ENCODE assay signal across 18 cellular contexts in genomic region chr2:127356531-127356930, GRCh38. TPM values are rescaled to one million over a fixed set of nuclear protein-coding genes. Genes with fewer than 3 reads are reported as not detected.
DNase-seq lines count a peak whose midpoint lies in the region; ATAC-seq and TF ChIP-seq lines count a peak whose summit lies in the region.
"Had no signal": no experiment of that assay in that cellular context is flagged by ENCODE, and none has a peak within 500 bp of the region (broad histone marks: within the 10 kb centered on the region; RNA-seq: fewer than 3 reads in every experiment).

No MANE protein-coding gene starts in this region.

- 0 out of 2 replicates have a peak overlapping the region, but pooled peaks have one; percentile 6 for H3K27ac Mint-ChIP-seq in GM23338
- H3K27ac Mint-ChIP-seq: IgD-negative memory B cell had no signal

- H3K79me2 ChIP-seq in GM23338 (replicated peaks; ENCODE audit: insufficient read depth) = peaks cover 66% of the 10 kb centered on the region

- peaks cover 31% of the 10 kb centered on the region for H3K4me1 ChIP-seq in GM23338 (ENCODE audit: insufficient read depth)
- H3K4me1 ChIP-seq in adipocyte (ENCODE audit: control insufficient read depth, insufficient read depth, low read length) = peaks cover 13% of the 10 kb centered on the region

- no peaks in the 10 kb centered on the region; the same call in 1 of the 2 replicates for H4K20me1 ChIP-seq in GM23338 (replicated peaks; ENCODE audit: insufficient read depth)

- DNase-seq in GM23338 (ENCODE audit: low spot score) (no peak), adipocyte (ENCODE audit: low read depth) (peak; percentile 34), fibroblast of peridontal ligament (ENCODE audit: extremely low read depth) (peak; percentile 67), DMS53 treated with DMSO at 0.1 percent for 48 hours (lab: John Stamatoyannopoulos, UW; ENCODE audit: unreplicated experiment) (no peak), NCI-H510A (lab: John Stamatoyannopoulos, UW) (no peak), dorsolateral prefrontal cortex (no peak), RWPE1 (ENCODE audit: low spot score) (no peak)
- DNase-seq: ACHN; AML-193; Caco-2; CD4-positive, alpha-beta T cell; DMS79; GDM1; HCEC 1CT; KBM-7 had no signal

- CTCF ChIA-PET in RWPE1 (lab: Yijun Ruan, JAX) = interaction anchor here (0.6 to 0.9 kb wide), 2 partner anchors 107 to 122 kb away, joined by 3 to 4 read pairs; no protein-coding TSS in a partner anchor

- POLR2A ChIA-PET in RWPE1 (lab: Yijun Ruan, JAX; ENCODE audit: low non-redundant PET) = no interaction called here

- intact Hi-C loops in dorsolateral prefrontal cortex (cut with DNase I) = no loop called here

- no peak overlapping the region for H3K9ac ChIP-seq in adipocyte (ENCODE audit: low read length)

- TF ChIP-seq CTCF in GM23338 (conservative IDR thresholded peaks at IDR 0.05; ENCODE audit: low read depth in 2 of 2) (no peak), dorsolateral prefrontal cortex (IDR thresholded peaks at IDR 0.05 in 54 of 56, conservative IDR thresholded peaks at IDR 0.05 in 2 of 56; ENCODE audit: low read depth in 1 of 56, partially characterized antibody in 56 of 56) (no peak), RWPE1 (conservative IDR thresholded peaks at IDR 0.05; ENCODE audit: low read depth) (no peak)

- H3K27ac ChIP-seq in GM23338 (ENCODE audit: low read depth) (no peak overlapping the region), dorsolateral prefrontal cortex (no peak overlapping the region), RWPE1 (no peak overlapping the region)
- H3K27ac ChIP-seq: C4-2B had no signal

- H3K9me3 ChIP-seq in adipocyte (ENCODE audit: control insufficient read depth, low read length) = no peaks in the 10 kb centered on the region
- H3K9me3 ChIP-seq: Caco-2 had no signal

- no peaks in the 10 kb centered on the region for H3K36me3 ChIP-seq in GM23338 (ENCODE audit: insufficient read depth)
- no peaks in the 10 kb centered on the region for H3K36me3 ChIP-seq in adipocyte (ENCODE audit: control insufficient read depth, insufficient read depth, low read length, severe bottlenecking)

- H3K4me3 ChIP-seq in GM23338 = no peak overlapping the region
- H3K4me3 ChIP-seq in adipocyte (ENCODE audit: low read length) = no peak overlapping the region
- H3K4me3 ChIP-seq in dorsolateral prefrontal cortex = no peak overlapping the region

- H3K4me1 Mint-ChIP-seq in GM23338 = peaks cover 26% of the 10 kb centered on the region

- no peaks in the 10 kb centered on the region for H3K27me3 ChIP-seq in GM23338 (ENCODE audit: insufficient read depth)
- no peaks in the 10 kb centered on the region for H3K27me3 ChIP-seq in adipocyte (replicated peaks; ENCODE audit: control insufficient read depth, insufficient read depth, low read length)
- no peaks in the 10 kb centered on the region for H3K27me3 ChIP-seq in dorsolateral prefrontal cortex

- H3K4me3 Mint-ChIP-seq in GM23338 = no peak overlapping the region
- H3K4me3 Mint-ChIP-seq: CD4-positive, alpha-beta T cell had no signal

- H3K4me2 ChIP-seq in GM23338 = no peak overlapping the region

- no peak for ATAC-seq in GM23338
- ATAC-seq: HepG2 had no signal

- H3K9me2 ChIP-seq in GM23338 (ENCODE audit: insufficient read depth) = no peaks in the 10 kb centered on the region

- H3K9me3 Mint-ChIP-seq in GM23338 = peaks cover 10% of the 10 kb centered on the region; the same call in 2 of the 3 replicates
- H3K9me3 Mint-ChIP-seq: CD4-positive, alpha-beta T cell; IgD-negative memory B cell had no signal

- H2AFZ ChIP-seq in GM23338 = no peak overlapping the region

- peaks cover 2% of the 10 kb centered on the region for H3K27me3 Mint-ChIP-seq in GM23338 (ENCODE audit: insufficient read depth, low read depth, poor library complexity)
- H3K27me3 Mint-ChIP-seq: CD4-positive, alpha-beta T cell; IgD-negative memory B cell had no signal

- peaks cover 9% of the 10 kb centered on the region; the same call in 2 of the 3 replicates for H3K36me3 Mint-ChIP-seq in GM23338 (ENCODE audit: low read depth)

- no peaks in the 10 kb centered on the region for H3F3A ChIP-seq in GM23338 (replicated peaks; ENCODE audit: low read depth)

TF ChIP-seq in GM23338, 12 proteins besides CTCF, POLR2A, EP300 and RAD21 (continues in another document):
- no peak for TF ChIP-seq EZH2 (IDR thresholded peaks at IDR 0.05; ENCODE audit: low read depth, unreplicated experiment)
- TF ChIP-seq CREB1 (CRISPR knock-in tag; IDR thresholded peaks at IDR 0.05; ENCODE audit: low read depth) = no peak
- TF ChIP-seq ETS1 (IDR thresholded peaks at IDR 0.05) = no peak
- no peak for TF ChIP-seq ZNF331 (CRISPR knock-in tag; IDR thresholded peaks at IDR 0.05; ENCODE audit: low read depth)
- no peak for TF ChIP-seq REST (IDR thresholded peaks at IDR 0.05; ENCODE audit: unreplicated experiment)
- no peak for TF ChIP-seq NANOG (IDR thresholded peaks at IDR 0.05; ENCODE audit: borderline replicate concordance)
- no peak for TF ChIP-seq STAT1 (IDR thresholded peaks at IDR 0.05; ENCODE audit: unreplicated experiment)

RNA-seq across cellular contexts. Expression of gene MAP3K2, which starts 31.2 kb away (rescaled TPM):
- total RNA-seq in GM23338 (2014; rRNA removed; shearing (Covaris generic)) = 23.5 and 24.7 TPM in 2 replicates
- 7.3 and 10.2 TPM in 2 replicates for polyA plus RNA-seq in GM23338 (2016; fragmentation: Nextera tagmentation; extraction: Ambion mirVana)
- 10 to 100 TPM; 36.0 to 66.7 (median 51.9) TPM for total RNA-seq in dorsolateral prefrontal cortex

Comparison
In these comparisons a context has a peak if more than half of its experiments do, and no peak if none do; other contexts are left out.
1. DNase-seq: peak in adipocyte (single experiment) and fibroblast of peridontal ligament (single experiment); none in GM23338 (single experiment), DMS53 treated with DMSO at 0.1 percent for 48 hours (single experiment), NCI-H510A (single experiment), dorsolateral prefrontal cortex (0 of 10) and RWPE1 (single experiment).